In the genomic region with DNA sequence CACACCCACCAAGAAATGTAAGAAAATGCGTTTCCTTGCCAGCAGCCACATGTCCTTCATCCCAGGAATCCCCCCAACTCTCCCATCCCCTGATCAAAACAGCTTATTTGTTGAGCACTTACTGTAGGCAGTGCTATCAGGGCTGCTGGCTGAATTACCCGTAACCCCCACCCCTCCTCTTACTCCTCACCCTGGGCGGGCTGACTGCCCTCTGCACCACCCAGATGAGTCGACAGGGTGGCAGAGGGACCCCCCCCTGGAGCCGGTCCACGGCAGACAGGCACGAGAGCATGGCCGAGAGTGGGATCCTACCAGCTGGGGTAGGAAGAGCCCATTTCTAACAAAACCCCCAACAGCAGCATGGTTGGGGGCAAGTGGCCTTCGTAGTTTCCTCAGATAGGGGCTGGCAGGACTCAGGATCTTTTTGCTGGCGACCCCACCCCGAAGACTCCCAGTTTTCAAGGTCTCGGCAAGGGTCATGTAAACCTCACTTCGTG, we compare ENCODE assay signal across 7 cellular contexts. TPM values are rescaled to one million over a fixed set of nuclear protein-coding genes. Genes with fewer than 3 reads are reported as not detected.
DNase-seq lines count a peak whose midpoint lies in the region; ATAC-seq and FAIRE-seq lines count a peak whose summit lies in the region.

No MANE protein-coding gene starts in this region.

- H3K9me3 Mint-ChIP-seq in naive thymus-derived CD4-positive, alpha-beta T cell, result peaks cover 0 to 11% (median 0%) of the 10 kb centered on the region in 11 donors

- H3K4me3 Mint-ChIP-seq in naive thymus-derived CD4-positive, alpha-beta T cell, result peak overlapping the region; percentile 84 to 99 (median 93)

- no peak for FAIRE-seq in RCC 7860 (lab: Jason Lieb, UNC)

- H3K4me1 ChIP-seq in naive thymus-derived CD4-positive, alpha-beta T cell (ENCODE audit: control insufficient read depth in 2 of 2, insufficient read depth in 2 of 2, low read length in 2 of 2), result peaks cover 43 to 48% of the 10 kb centered on the region in 2 donors

- H3K9me3 ChIP-seq in naive thymus-derived CD4-positive, alpha-beta T cell (ENCODE audit: control insufficient read depth in 2 of 3, low read length in 3 of 3), result no peaks in the 10 kb centered on the region

- no peaks in the 10 kb centered on the region for H3K27me3 Mint-ChIP-seq in naive thymus-derived CD4-positive, alpha-beta T cell

- CTCF ChIA-PET in naive thymus-derived CD4-positive, alpha-beta T cell (lab: Charles Lee), result interaction anchor here (0.6 to 14.9 kb wide), 36 partner anchors 13 to 315 kb away, joined by 3 to 609 read pairs (median 4); a partner anchor contains a TSS

- intact Hi-C loops in naive thymus-derived CD4-positive, alpha-beta T cell (cut with micrococcal nuclease), result loop anchor here (1.0 to 5.0 kb wide), 16 partner anchors 8 to 392 kb away; a partner anchor contains a TSS

- H3K27ac ChIP-seq in naive thymus-derived CD4-positive, alpha-beta T cell (ENCODE audit: low read depth, low read length), result peak overlapping the region; percentile 96

- peaks cover 6 to 33% (median 13%) of the 10 kb centered on the region in 5 donors for H3K36me3 Mint-ChIP-seq in naive thymus-derived CD4-positive, alpha-beta T cell

- H3K36me3 ChIP-seq in naive thymus-derived CD4-positive, alpha-beta T cell (ENCODE audit: control insufficient read depth in 2 of 3, insufficient read depth in 3 of 3, low read length in 3 of 3), result peaks cover 0 to 41% (median 0%) of the 10 kb centered on the region in 3 experiments

- DNase-seq in RCC 7860 (ENCODE audit: low spot score) (peak; percentile 46), ecto neural progenitor cell (ENCODE audit: low spot score) (peak; percentile 78), NCI-H2081 (lab: John Stamatoyannopoulos, UW) (no peak)
- DNase-seq in naive thymus-derived CD4-positive, alpha-beta T cell, result peak in 1 of 9 donors; percentile 55

- POLR2A ChIA-PET in naive thymus-derived CD4-positive, alpha-beta T cell (lab: Charles Lee), result interaction anchor here (0.5 to 33.4 kb wide), 22 partner anchors 5 to 352 kb away, joined by 3 to 1941 read pairs (median 5); a partner anchor contains a TSS

- H3K4me3 ChIP-seq in naive thymus-derived CD4-positive, alpha-beta T cell (ENCODE audit: low read length), result peak overlapping the region; percentile 42

- H3K27ac Mint-ChIP-seq in naive thymus-derived CD4-positive, alpha-beta T cell, result peak overlapping the region; percentile 85 to 99 (median 95)

- peaks cover 45 to 72% (median 60%) of the 10 kb centered on the region in 7 donors for H3K4me1 Mint-ChIP-seq in naive thymus-derived CD4-positive, alpha-beta T cell

- H3K27me3 ChIP-seq in naive thymus-derived CD4-positive, alpha-beta T cell (ENCODE audit: control insufficient read depth in 2 of 2, insufficient read depth in 2 of 2, low read length in 2 of 2), result no peaks in the 10 kb centered on the region

- ATAC-seq in GM19452 (IDR thresholded peaks at IDR 0.05; ENCODE audit: unreplicated experiment), result peak; percentile 0
- ATAC-seq in naive thymus-derived CD4-positive, alpha-beta T cell, result peak; percentile 21
- no peak for ATAC-seq in HG02759 (IDR thresholded peaks at IDR 0.05; ENCODE audit: unreplicated experiment)
- no peak for ATAC-seq in HG03159 (IDR thresholded peaks at IDR 0.05; ENCODE audit: unreplicated experiment)

RNA-seq across cellular contexts. Expression of a gene that starts 1.1 kb away (rescaled TPM):
- total RNA-seq in naive thymus-derived CD4-positive, alpha-beta T cell, result 100 to 1,000 TPM; 121 to 164 (median 134) TPM
- polyA plus RNA-seq in naive thymus-derived CD4-positive, alpha-beta T cell, result 100 to 1,000 TPM in 1 of 2 donors, 10 to 100 TPM in 1; 69.2 to 115 TPM

RNA-seq across cellular contexts. Expression of a gene that starts 9.2 kb away (rescaled TPM):
- total RNA-seq in naive thymus-derived CD4-positive, alpha-beta T cell, result 100 to 1,000 TPM in 1 of 5 experiments, 10 to 100 TPM in 4; 35.1 to 124 (median 79.2) TPM
- polyA plus RNA-seq in naive thymus-derived CD4-positive, alpha-beta T cell, result 1 to 10 TPM; 2.1 to 4.3 TPM

Comparison
In these comparisons a context has a peak if more than half of its experiments do, and no peak if none do; other contexts are left out.
1. ATAC-seq: peak in GM19452 (single experiment) and naive thymus-derived CD4-positive, alpha-beta T cell (single experiment); none in HG02759 (single experiment) and HG03159 (single experiment).
2. DNase-seq: peak in RCC 7860 (single experiment) and ecto neural progenitor cell (single experiment); none in NCI-H2081 (0 of 2).